Comparison of ENCODE assay signal across 16 cellular contexts in genomic region chr14:96091149-96091693, GRCh38. TPM values are rescaled to one million over a fixed set of nuclear protein-coding genes. Genes with fewer than 3 reads are reported as not detected.
DNase-seq lines count a peak whose midpoint lies in the region; ATAC-seq and TF ChIP-seq lines count a peak whose summit lies in the region.
"Had no signal": no experiment of that assay in that cellular context is flagged by ENCODE, and none has a peak within 500 bp of the region (broad histone marks: within the 10 kb centered on the region; RNA-seq: fewer than 3 reads in every experiment).

No MANE protein-coding gene starts in this region.

- BruUV-seq in Calu3 (replicated peaks; lab: Mats Ljungman, UMichigan) = no TSS peak

- no peak overlapping the region for H3K27ac Mint-ChIP-seq in Calu3 (ENCODE audit: unreplicated experiment)
- H3K27ac Mint-ChIP-seq: activated CD4-positive, alpha-beta T cell treated with anti-CD3 and anti-CD28 coated beads, Interleukin-2, amount 10 ng/mL, durations not matched to agents 24 days and 14 days; dendritic cell treated with granulocyte-macrophage colony-stimulating factor and Interleukin-4, amounts not matched to agents 40 ng/mL and 50 ng/mL, for 4 days; GM23338; naive thymus-derived CD4-positive, alpha-beta T cell had no signal

- intact Hi-C loops in posterior cingulate gyrus (cut with DNase I) = loop anchor here (5.0 kb wide), 1 partner anchor 54 kb away; the partner anchor contains the start of gene C14orf132
- intact Hi-C loops in Calu3 (cut with micrococcal nuclease; ENCODE audit: unreplicated experiment) = loop anchor here (10.0 kb wide), 1 partner anchor 196 kb away; no protein-coding TSS in a partner anchor

- H3K36me3 Mint-ChIP-seq in Calu3 (ENCODE audit: insufficient read depth, unreplicated experiment) = no peaks in the 10 kb centered on the region

- no peak overlapping the region for H3K4me3 Mint-ChIP-seq in Calu3 (ENCODE audit: low read depth, unreplicated experiment)
- H3K4me3 Mint-ChIP-seq: activated CD4-positive, alpha-beta T cell treated with anti-CD3 and anti-CD28 coated beads, Interleukin-2, amount 10 ng/mL, durations not matched to agents 24 days and 14 days; dendritic cell treated with granulocyte-macrophage colony-stimulating factor and Interleukin-4, amounts not matched to agents 40 ng/mL and 50 ng/mL, for 4 days; GM23338; naive thymus-derived CD4-positive, alpha-beta T cell had no signal

- no peaks in the 10 kb centered on the region for H3K9me3 Mint-ChIP-seq in Calu3 (ENCODE audit: low read depth, unreplicated experiment)
- H3K9me3 Mint-ChIP-seq: activated CD4-positive, alpha-beta T cell treated with anti-CD3 and anti-CD28 coated beads, Interleukin-2, amount 10 ng/mL, durations not matched to agents 24 days and 14 days; dendritic cell treated with granulocyte-macrophage colony-stimulating factor and Interleukin-4, amounts not matched to agents 40 ng/mL and 50 ng/mL, for 4 days; GM23338; naive thymus-derived CD4-positive, alpha-beta T cell had no signal

- peaks cover 6% of the 10 kb centered on the region for H3K4me1 Mint-ChIP-seq in Calu3 (ENCODE audit: low read depth, unreplicated experiment)
- H3K4me1 Mint-ChIP-seq: activated CD4-positive, alpha-beta T cell treated with anti-CD3 and anti-CD28 coated beads, Interleukin-2, amount 10 ng/mL, durations not matched to agents 24 days and 14 days; naive thymus-derived CD4-positive, alpha-beta T cell had no signal

- peaks cover 20% of the 10 kb centered on the region for H3K27me3 Mint-ChIP-seq in Calu3 (ENCODE audit: unreplicated experiment)
- H3K27me3 Mint-ChIP-seq: activated CD4-positive, alpha-beta T cell treated with anti-CD3 and anti-CD28 coated beads, Interleukin-2, amount 10 ng/mL, durations not matched to agents 24 days and 14 days; naive thymus-derived CD4-positive, alpha-beta T cell had no signal

- peak; percentile 46 to 80 (median 48) for DNase-seq in NCI-H1417 (lab: John Stamatoyannopoulos, UW)
- DNase-seq in NCI-H1417 treated with DMSO at 0.1 percent for 48 hours (lab: John Stamatoyannopoulos, UW) = no peak
- peak; percentile 86 for DNase-seq in NCI-H1092 (lab: John Stamatoyannopoulos, UW)
- peak; percentile 74 for DNase-seq in cerebellar cortex (ENCODE audit: low spot score)
- peak in 6 of 10 donors; percentile 14 to 89 (median 54) for DNase-seq in posterior cingulate gyrus
- no peak for DNase-seq in Calu3
- DNase-seq in activated T-cell treated with anti-CD3 and anti-CD28 coated beads for 4 hours = no peak
- DNase-seq: activated CD4-positive, alpha-beta T cell treated with anti-CD3 and anti-CD28 coated beads, Interleukin-2, amount 10 ng/mL, durations not matched to agents 24 days and 14 days; activated T-cell treated with anti-CD3 and anti-CD28 coated beads, Interleukin-2, amount 50 U/mL, for 48 hours; naive thymus-derived CD4-positive, alpha-beta T cell; RPMI8226; stimulated activated CD4-positive, alpha-beta T cell treated with anti-CD3 and anti-CD28 coated beads, Interleukin-4, amount 100 ng/mL, for 24 hours had no signal

- CTCF ChIA-PET in Calu3 (lab: Charles Lee) = no interaction called here

- no peak for ATAC-seq in HG03571 (IDR thresholded peaks at IDR 0.05; ENCODE audit: unreplicated experiment)
- ATAC-seq: A549; naive thymus-derived CD4-positive, alpha-beta T cell had no signal

- no peak for TF ChIP-seq CTCF in Calu3 (IDR thresholded peaks at IDR 0.05; ENCODE audit: unreplicated experiment)

RNA-seq across cellular contexts. Expression of gene C14orf132, which starts 52.1 kb away (rescaled TPM):
- total RNA-seq in Calu3 (2022) = 1.3 and 2.6 TPM in 2 replicates

Comparison
In these comparisons a context has a peak if more than half of its experiments do, and no peak if none do; other contexts are left out.
1. DNase-seq: peak in NCI-H1417 (3 of 3), NCI-H1092 (single experiment), cerebellar cortex (single experiment) and posterior cingulate gyrus (6 of 10); none in NCI-H1417 treated with DMSO at 0.1 percent for 48 hours (single experiment), Calu3 (single experiment) and activated T-cell treated with anti-CD3 and anti-CD28 coated beads for 4 hours (single experiment).